ENCODE assay signal across 18 cellular contexts in the genomic region with DNA sequence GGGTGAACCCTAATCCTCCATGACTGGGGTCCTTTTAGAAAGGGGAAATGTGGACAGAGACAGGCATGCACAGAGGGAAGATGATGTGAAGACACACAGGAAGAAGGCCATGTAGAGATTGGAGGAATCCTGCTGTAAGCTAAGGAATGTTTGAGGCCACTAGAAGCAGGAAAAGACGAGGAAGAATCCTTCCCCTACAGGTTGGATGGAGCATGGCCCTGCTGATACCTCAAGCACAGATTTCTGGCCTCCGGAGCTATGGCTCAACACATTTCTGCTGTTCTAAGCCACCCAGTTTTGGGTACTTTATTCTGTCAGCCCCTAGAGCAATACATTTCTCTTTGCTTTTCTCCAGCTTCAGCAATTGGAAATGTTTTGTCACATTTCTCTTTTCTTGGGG.
"Had no signal": no experiment of that assay in that cellular context is flagged by ENCODE, and none has a peak within 500 bp of the region (broad histone marks: within the 10 kb centered on the region; RNA-seq: fewer than 3 reads in every experiment).

No MANE protein-coding gene starts in this region.

- H3K4me3 ChIP-seq: mucosa of descending colon, testis had no signal

- H3K4me1 Mint-ChIP-seq: activated naive CD8-positive, alpha-beta T cell treated with anti-CD3 and anti-CD28 coated beads, Interleukin-2, amount 50 U/mL, for 24 hours; central memory CD8-positive, alpha-beta T cell; immature natural killer cell; naive thymus-derived CD8-positive, alpha-beta T cell had no signal

- H3K27ac Mint-ChIP-seq: activated CD4-positive, alpha-beta memory T cell treated with anti-CD3 and anti-CD28 coated beads for 36 hours; activated naive CD8-positive, alpha-beta T cell treated with anti-CD3 and anti-CD28 coated beads, Interleukin-2, amount 50 U/mL, for 24 hours; activated T-helper 1 cell treated with anti-CD3 and anti-CD28 coated beads, Interleukin-12 subunit alpha, Interleukin-12 subunit beta, Interleukin-2, Interleukin-4 antibody, amounts not matched to agents 30 ng/mL and 10 ng/mL and 1 ng/mL, durations not matched to agents 14 hours and 24 hours and 36 hours; dendritic cell treated with granulocyte-macrophage colony-stimulating factor and Interleukin-4, amounts not matched to agents 40 ng/mL and 50 ng/mL, for 4 days; immature natural killer cell; naive thymus-derived CD8-positive, alpha-beta T cell; stimulated activated naive CD8-positive, alpha-beta T cell treated with anti-CD3 and anti-CD28 coated beads, Interleukin-15, Interleukin-2, amounts not matched to agents 100 ng/mL and 50 ng/mL, for 24 hours had no signal

- H3K9me3 ChIP-seq: mucosa of descending colon, testis had no signal

- H3K27me3 Mint-ChIP-seq: stimulated activated naive CD8-positive, alpha-beta T cell treated with anti-CD3 and anti-CD28 coated beads, Interleukin-15, Interleukin-2, amounts not matched to agents 100 ng/mL and 50 ng/mL, for 24 hours had no signal

- H3K9me3 Mint-ChIP-seq: activated CD4-positive, alpha-beta memory T cell treated with anti-CD3 and anti-CD28 coated beads for 36 hours; central memory CD8-positive, alpha-beta T cell; immature natural killer cell; stimulated activated naive CD8-positive, alpha-beta T cell treated with anti-CD3 and anti-CD28 coated beads, Interleukin-15, Interleukin-2, amounts not matched to agents 100 ng/mL and 50 ng/mL, for 24 hours had no signal

- H3K4me1 ChIP-seq: testis had no signal

- H3K4me3 Mint-ChIP-seq: activated CD4-positive, alpha-beta memory T cell treated with anti-CD3 and anti-CD28 coated beads for 36 hours; activated naive CD8-positive, alpha-beta T cell treated with anti-CD3 and anti-CD28 coated beads, Interleukin-2, amount 50 U/mL, for 24 hours; activated T-helper 1 cell treated with anti-CD3 and anti-CD28 coated beads, Interleukin-12 subunit alpha, Interleukin-12 subunit beta, Interleukin-2, Interleukin-4 antibody, amounts not matched to agents 30 ng/mL and 10 ng/mL and 1 ng/mL, durations not matched to agents 14 hours and 24 hours and 36 hours; central memory CD8-positive, alpha-beta T cell; dendritic cell treated with granulocyte-macrophage colony-stimulating factor and Interleukin-4, amounts not matched to agents 40 ng/mL and 50 ng/mL, for 4 days; immature natural killer cell; naive thymus-derived CD8-positive, alpha-beta T cell; stimulated activated naive CD8-positive, alpha-beta T cell treated with anti-CD3 and anti-CD28 coated beads, Interleukin-15, Interleukin-2, amounts not matched to agents 100 ng/mL and 50 ng/mL, for 24 hours had no signal

- DNase-seq: activated CD4-positive, alpha-beta memory T cell treated with anti-CD3 and anti-CD28 coated beads for 36 hours; activated CD4-positive, CD25-positive, alpha-beta regulatory T cell treated with anti-CD3 and anti-CD28 coated beads, Interleukin-2, amount 50 U/mL, for 72 hours; activated CD8-positive, alpha-beta memory T cell treated with anti-CD3 and anti-CD28 coated beads, Interleukin-2, amount 50 U/mL, for 4 hours; activated naive CD4-positive, alpha-beta T cell; activated naive CD8-positive, alpha-beta T cell treated with anti-CD3 and anti-CD28 coated beads, Interleukin-2, amount 50 U/mL, for 24 hours; erythroblast; hypothalamus; immature natural killer cell; left cardiac atrium; mucosa of descending colon; naive thymus-derived CD8-positive, alpha-beta T cell; stimulated activated CD4-positive, alpha-beta T cell treated with anti-CD3 and anti-CD28 coated beads, Interleukin-4, amount 100 ng/mL, for 1 hour; stimulated activated CD8-positive, alpha-beta memory T cell treated with anti-CD3 and anti-CD28 coated beads, Interleukin-4, amount 100 ng/mL, for 48 hours; testis had no signal

- ATAC-seq: activated naive CD8-positive, alpha-beta T cell treated with anti-CD3 and anti-CD28 coated beads, Interleukin-2, amount 50 U/mL, for 24 hours; left cardiac atrium; mucosa of descending colon; naive thymus-derived CD8-positive, alpha-beta T cell had no signal

- H3K27me3 ChIP-seq: testis had no signal

- H3K27ac ChIP-seq: testis had no signal
